In genomic region chr7:105951597-105951996, GRCh38 we compare ENCODE assay signal across 8 cellular contexts.
"Had no signal": no experiment of that assay in that cellular context is flagged by ENCODE, and none has a peak within 500 bp of the region (broad histone marks: within the 10 kb centered on the region; RNA-seq: fewer than 3 reads in every experiment).

No MANE protein-coding gene starts in this region.

- FAIRE-seq: G401.6, GM12878, GM12891, GM12892, GM18507, GM19239 had no signal

- ATAC-seq: GM12878 had no signal

- DNase-seq: GDM1, GF-D8 had no signal

- H3K4me3 ChIP-seq: GM12878 had no signal
